1 cellular context compared by ENCODE assay signal in the genomic region with DNA sequence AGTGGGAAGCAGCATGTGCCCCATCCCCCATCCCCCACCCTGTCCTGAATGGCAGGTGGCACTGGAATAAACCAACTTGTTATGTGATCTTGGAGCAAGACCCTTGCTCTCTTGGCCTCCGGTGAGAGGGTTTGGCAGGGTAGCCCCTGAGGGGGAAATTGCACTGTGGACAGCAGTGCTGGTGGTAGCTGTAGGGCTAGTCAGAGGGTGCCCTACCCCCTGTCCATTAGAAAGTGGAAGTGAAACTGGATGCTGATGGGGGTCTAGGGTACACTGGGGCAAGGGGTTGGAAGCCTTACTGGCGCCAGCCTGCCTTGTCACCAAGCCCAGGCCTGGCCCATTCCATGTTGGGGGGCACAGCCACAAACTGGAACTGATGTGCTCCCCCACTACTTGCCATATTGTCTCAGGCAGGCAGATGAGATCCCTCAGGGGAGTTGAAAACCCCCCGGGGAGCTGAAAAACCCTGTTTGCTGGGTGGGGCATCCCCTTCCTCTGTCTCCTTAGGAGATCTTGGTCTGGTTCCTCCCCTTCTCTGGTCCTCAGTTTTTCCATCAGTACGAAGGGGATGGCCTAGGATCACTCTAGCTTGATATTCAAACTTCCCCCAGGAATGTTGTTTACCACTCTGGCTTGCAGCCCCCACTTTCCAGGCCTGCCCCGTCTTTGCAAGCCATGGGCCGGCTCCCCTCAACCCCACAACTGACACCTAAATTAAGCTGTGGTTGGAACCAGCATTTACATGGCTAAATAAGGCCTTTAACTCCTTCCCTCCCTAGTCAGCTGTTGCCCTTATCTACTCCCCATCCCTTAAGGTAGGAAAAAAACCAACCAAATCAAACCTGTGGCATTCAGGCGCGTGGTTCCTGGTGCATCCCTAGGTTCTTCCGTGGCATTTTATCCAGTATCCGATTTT.
TF ChIP-seq lines count a peak whose summit lies in the region.

No MANE protein-coding gene starts in this region.

TF ChIP-seq in GM23338, 12 proteins besides CTCF, POLR2A, EP300 and RAD21 (continued from another document):
- TF ChIP-seq, protein P1, sequence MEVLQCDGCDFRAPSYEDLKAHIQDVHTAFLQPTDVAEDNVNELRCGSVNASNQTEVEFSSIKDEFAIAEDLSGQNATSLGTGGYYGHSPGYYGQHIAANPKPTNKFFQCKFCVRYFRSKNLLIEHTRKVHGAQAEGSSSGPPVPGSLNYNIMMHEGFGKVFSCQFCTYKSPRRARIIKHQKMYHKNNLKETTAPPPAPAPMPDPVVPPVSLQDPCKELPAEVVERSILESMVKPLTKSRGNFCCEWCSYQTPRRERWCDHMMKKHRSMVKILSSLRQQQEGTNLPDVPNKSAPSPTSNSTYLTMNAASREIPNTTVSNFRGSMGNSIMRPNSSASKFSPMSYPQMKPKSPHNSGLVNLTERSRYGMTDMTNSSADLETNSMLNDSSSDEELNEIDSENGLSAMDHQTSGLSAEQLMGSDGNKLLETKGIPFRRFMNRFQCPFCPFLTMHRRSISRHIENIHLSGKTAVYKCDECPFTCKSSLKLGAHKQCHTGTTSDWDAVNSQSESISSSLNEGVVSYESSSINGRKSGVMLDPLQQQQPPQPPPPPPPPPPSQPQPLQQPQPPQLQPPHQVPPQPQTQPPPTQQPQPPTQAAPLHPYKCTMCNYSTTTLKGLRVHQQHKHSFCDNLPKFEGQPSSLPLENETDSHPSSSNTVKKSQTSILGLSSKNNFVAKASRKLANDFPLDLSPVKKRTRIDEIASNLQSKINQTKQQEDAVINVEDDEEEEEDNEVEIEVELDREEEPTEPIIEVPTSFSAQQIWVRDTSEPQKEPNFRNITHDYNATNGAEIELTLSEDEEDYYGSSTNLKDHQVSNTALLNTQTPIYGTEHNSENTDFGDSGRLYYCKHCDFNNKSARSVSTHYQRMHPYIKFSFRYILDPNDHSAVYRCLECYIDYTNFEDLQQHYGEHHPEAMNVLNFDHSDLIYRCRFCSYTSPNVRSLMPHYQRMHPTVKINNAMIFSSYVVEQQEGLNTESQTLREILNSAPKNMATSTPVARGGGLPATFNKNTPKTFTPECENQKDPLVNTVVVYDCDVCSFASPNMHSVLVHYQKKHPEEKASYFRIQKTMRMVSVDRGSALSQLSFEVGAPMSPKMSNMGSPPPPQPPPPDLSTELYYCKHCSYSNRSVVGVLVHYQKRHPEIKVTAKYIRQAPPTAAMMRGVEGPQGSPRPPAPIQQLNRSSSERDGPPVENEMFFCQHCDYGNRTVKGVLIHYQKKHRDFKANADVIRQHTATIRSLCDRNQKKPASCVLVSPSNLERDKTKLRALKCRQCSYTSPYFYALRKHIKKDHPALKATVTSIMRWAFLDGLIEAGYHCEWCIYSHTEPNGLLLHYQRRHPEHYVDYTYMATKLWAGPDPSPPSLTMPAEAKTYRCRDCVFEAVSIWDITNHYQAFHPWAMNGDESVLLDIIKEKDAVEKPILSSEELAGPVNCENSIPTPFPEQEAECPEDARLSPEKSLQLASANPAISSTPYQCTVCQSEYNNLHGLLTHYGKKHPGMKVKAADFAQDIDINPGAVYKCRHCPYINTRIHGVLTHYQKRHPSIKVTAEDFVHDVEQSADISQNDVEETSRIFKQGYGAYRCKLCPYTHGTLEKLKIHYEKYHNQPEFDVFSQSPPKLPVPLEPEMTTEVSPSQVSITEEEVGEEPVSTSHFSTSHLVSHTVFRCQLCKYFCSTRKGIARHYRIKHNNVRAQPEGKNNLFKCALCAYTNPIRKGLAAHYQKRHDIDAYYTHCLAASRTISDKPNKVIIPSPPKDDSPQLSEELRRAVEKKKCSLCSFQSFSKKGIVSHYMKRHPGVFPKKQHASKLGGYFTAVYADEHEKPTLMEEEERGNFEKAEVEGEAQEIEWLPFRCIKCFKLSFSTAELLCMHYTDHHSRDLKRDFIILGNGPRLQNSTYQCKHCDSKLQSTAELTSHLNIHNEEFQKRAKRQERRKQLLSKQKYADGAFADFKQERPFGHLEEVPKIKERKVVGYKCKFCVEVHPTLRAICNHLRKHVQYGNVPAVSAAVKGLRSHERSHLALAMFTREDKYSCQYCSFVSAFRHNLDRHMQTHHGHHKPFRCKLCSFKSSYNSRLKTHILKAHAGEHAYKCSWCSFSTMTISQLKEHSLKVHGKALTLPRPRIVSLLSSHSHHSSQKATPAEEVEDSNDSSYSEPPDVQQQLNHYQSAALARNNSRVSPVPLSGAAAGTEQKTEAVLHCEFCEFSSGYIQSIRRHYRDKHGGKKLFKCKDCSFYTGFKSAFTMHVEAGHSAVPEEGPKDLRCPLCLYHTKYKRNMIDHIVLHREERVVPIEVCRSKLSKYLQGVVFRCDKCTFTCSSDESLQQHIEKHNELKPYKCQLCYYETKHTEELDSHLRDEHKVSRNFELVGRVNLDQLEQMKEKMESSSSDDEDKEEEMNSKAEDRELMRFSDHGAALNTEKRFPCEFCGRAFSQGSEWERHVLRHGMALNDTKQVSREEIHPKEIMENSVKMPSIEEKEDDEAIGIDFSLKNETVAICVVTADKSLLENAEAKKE (CRISPR knock-in tag; IDR thresholded peaks at IDR 0.05), result no peak
- TF ChIP-seq, protein P2, sequence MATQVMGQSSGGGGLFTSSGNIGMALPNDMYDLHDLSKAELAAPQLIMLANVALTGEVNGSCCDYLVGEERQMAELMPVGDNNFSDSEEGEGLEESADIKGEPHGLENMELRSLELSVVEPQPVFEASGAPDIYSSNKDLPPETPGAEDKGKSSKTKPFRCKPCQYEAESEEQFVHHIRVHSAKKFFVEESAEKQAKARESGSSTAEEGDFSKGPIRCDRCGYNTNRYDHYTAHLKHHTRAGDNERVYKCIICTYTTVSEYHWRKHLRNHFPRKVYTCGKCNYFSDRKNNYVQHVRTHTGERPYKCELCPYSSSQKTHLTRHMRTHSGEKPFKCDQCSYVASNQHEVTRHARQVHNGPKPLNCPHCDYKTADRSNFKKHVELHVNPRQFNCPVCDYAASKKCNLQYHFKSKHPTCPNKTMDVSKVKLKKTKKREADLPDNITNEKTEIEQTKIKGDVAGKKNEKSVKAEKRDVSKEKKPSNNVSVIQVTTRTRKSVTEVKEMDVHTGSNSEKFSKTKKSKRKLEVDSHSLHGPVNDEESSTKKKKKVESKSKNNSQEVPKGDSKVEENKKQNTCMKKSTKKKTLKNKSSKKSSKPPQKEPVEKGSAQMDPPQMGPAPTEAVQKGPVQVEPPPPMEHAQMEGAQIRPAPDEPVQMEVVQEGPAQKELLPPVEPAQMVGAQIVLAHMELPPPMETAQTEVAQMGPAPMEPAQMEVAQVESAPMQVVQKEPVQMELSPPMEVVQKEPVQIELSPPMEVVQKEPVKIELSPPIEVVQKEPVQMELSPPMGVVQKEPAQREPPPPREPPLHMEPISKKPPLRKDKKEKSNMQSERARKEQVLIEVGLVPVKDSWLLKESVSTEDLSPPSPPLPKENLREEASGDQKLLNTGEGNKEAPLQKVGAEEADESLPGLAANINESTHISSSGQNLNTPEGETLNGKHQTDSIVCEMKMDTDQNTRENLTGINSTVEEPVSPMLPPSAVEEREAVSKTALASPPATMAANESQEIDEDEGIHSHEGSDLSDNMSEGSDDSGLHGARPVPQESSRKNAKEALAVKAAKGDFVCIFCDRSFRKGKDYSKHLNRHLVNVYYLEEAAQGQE (IDR thresholded peaks at IDR 0.05; ENCODE audit: unreplicated experiment), result no peak
- TF ChIP-seq POLR2AphosphoS5 (IDR thresholded peaks at IDR 0.05; ENCODE audit: low read depth), result no peak
- TF ChIP-seq NANOG (IDR thresholded peaks at IDR 0.05; ENCODE audit: borderline replicate concordance), result no peak
